ENCODE assay signal across 1 cellular context in genomic region chr5:111259636-111260035, GRCh38.
TF ChIP-seq lines count a peak whose summit lies in the region.

No MANE protein-coding gene starts in this region.

TF ChIP-seq in HCT116, 20 proteins besides CTCF, POLR2A, EP300 and RAD21 (continued from another document):
- no peak for TF ChIP-seq REST (IDR thresholded peaks at IDR 0.05; ENCODE audit: low read depth)
- TF ChIP-seq YY1 (IDR thresholded peaks at IDR 0.05; ENCODE audit: extremely low read depth, insufficient replicate concordance, low read depth, low read length) = no peak
- no peak for TF ChIP-seq ELF1 (IDR thresholded peaks at IDR 0.05; ENCODE audit: borderline replicate concordance, low read depth)
- no peak for TF ChIP-seq EZH2 (IDR thresholded peaks at IDR 0.05)
